1 cellular context compared by ENCODE assay signal in genomic region chr17:82716383-82717181, GRCh38.
A peak's percentile ranks its signal among the peaks of the same experiment; 100 is the strongest.
TF ChIP-seq lines count a peak whose summit lies in the region.

A gene with protein sequence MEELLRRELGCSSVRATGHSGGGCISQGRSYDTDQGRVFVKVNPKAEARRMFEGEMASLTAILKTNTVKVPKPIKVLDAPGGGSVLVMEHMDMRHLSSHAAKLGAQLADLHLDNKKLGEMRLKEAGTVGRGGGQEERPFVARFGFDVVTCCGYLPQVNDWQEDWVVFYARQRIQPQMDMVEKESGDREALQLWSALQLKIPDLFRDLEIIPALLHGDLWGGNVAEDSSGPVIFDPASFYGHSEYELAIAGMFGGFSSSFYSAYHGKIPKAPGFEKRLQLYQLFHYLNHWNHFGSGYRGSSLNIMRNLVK (plus strand): TSS chr17:82716706. CDS start chr17:82716756, 50 bp downstream.

TF ChIP-seq in GM12878, 131 proteins besides CTCF, POLR2A, EP300 and RAD21 (continued from another document):
- no peak for TF ChIP-seq STAT3 (IDR thresholded peaks at IDR 0.05; ENCODE audit: low read depth, low read length)
- no peak for TF ChIP-seq FOS (IDR thresholded peaks at IDR 0.05; ENCODE audit: borderline replicate concordance, extremely low read depth, insufficient read length)
- no peak for TF ChIP-seq ZZZ3 (IDR thresholded peaks at IDR 0.05; ENCODE audit: control insufficient read depth, insufficient read length, low read depth)
- TF ChIP-seq, protein P1, sequence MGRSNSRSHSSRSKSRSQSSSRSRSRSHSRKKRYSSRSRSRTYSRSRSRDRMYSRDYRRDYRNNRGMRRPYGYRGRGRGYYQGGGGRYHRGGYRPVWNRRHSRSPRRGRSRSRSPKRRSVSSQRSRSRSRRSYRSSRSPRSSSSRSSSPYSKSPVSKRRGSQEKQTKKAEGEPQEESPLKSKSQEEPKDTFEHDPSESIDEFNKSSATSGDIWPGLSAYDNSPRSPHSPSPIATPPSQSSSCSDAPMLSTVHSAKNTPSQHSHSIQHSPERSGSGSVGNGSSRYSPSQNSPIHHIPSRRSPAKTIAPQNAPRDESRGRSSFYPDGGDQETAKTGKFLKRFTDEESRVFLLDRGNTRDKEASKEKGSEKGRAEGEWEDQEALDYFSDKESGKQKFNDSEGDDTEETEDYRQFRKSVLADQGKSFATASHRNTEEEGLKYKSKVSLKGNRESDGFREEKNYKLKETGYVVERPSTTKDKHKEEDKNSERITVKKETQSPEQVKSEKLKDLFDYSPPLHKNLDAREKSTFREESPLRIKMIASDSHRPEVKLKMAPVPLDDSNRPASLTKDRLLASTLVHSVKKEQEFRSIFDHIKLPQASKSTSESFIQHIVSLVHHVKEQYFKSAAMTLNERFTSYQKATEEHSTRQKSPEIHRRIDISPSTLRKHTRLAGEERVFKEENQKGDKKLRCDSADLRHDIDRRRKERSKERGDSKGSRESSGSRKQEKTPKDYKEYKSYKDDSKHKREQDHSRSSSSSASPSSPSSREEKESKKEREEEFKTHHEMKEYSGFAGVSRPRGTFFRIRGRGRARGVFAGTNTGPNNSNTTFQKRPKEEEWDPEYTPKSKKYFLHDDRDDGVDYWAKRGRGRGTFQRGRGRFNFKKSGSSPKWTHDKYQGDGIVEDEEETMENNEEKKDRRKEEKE (IDR thresholded peaks at IDR 0.05) = no peak
- peak; percentile 54; the same call in 1 of the 2 replicates for TF ChIP-seq GABPA (IDR thresholded peaks at IDR 0.05; ENCODE audit: low read depth)
